22 cellular contexts compared by ENCODE assay signal in the genomic region with DNA sequence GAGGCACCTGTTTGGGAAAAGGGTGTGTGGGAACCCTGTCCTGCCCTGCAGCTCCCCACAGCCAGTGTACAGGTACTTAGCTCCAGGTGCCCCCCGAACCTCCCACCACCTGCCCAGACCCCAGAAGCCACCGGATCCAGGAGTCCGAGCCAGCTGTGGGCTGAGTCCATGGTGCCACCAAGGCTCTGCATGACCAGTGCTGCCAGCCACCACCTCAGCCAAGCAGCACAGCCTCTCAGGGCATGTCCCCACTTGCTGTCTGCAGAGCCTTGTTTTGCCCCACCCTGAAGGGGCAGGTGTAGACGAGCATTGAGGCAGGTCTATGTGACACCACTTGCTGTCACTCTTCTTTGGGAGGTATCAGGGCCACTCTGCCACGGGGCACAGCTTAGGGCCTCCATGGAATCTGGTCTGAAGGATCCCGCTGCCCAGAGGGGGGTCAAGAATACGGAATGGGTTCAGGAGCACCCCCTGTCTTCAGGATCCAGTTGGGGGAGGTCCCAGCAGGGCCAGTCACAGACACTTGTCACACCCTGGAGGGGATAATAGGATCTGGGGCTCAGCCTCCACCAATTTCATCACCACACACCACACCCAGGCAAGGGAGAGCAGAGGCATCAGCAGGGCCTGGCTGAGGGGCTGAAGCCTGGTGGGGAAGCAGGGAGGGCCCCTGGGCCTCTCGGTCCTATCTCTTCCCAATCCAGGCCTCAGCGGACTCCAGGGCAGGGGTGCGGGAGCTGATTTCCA. TPM values are rescaled to one million over a fixed set of nuclear protein-coding genes. Genes with fewer than 3 reads are reported as not detected.
DNase-seq lines count a peak whose midpoint lies in the region; ATAC-seq, FAIRE-seq and TF ChIP-seq lines count a peak whose summit lies in the region.
"Had no signal": no experiment of that assay in that cellular context is flagged by ENCODE, and none has a peak within 500 bp of the region (broad histone marks: within the 10 kb centered on the region; RNA-seq: fewer than 3 reads in every experiment).

No MANE protein-coding gene starts in this region.

- no peak for FAIRE-seq in K562 (lab: Jason Lieb, UNC)

- intact Hi-C loops in K562 (cut with micrococcal nuclease) (no loop called here), upper lobe of right lung (cut with DNase I) (no loop called here)

- H3K27me3 ChIP-seq in K562 (ENCODE audit: control insufficient read depth in 2 of 2, insufficient read depth in 2 of 2, low read length in 2 of 2) (no peaks in the 10 kb centered on the region), upper lobe of right lung (no peaks in the 10 kb centered on the region), tibial nerve (no peaks in the 10 kb centered on the region)
- H3K27me3 ChIP-seq: SJSA1 had no signal

- no peaks in the 10 kb centered on the region for H3K9me1 ChIP-seq in K562 (ENCODE audit: control insufficient read depth, insufficient read depth, low read length)

- no peak overlapping the region for H3K4me3 ChIP-seq in K562
- H3K4me3 ChIP-seq in upper lobe of right lung = no peak overlapping the region
- H3K4me3 ChIP-seq in tibial nerve = no peak overlapping the region
- H3K4me3 ChIP-seq: SJSA1 had no signal

- no peaks in the 10 kb centered on the region for H3K9me3 ChIP-seq in K562 (replicated peaks; ENCODE audit: control insufficient read depth, insufficient read depth, low read depth, low read length)
- no peaks in the 10 kb centered on the region for H3K9me3 ChIP-seq in upper lobe of right lung
- no peaks in the 10 kb centered on the region for H3K9me3 ChIP-seq in tibial nerve
- H3K9me3 ChIP-seq: SJSA1 had no signal

- H2AFZ ChIP-seq in K562 (ENCODE audit: low read depth, low read length) = no peak overlapping the region; the same call in 1 of the 2 replicates

- in situ Hi-C loops in K562 (cut with MboI) = loop anchor here (5.0 kb wide), 1 partner anchor 102 kb away; no protein-coding TSS in a partner anchor

- H3K4me1 ChIP-seq in K562 (replicated peaks in 1 of 2; ENCODE audit: control insufficient read depth in 2 of 2, insufficient read depth in 2 of 2, low read length in 2 of 2) (peaks cover 6 to 32% of the 10 kb centered on the region in 2 experiments; a peak in 4 of 5 replicates), upper lobe of right lung (peaks cover 35% of the 10 kb centered on the region), tibial nerve (peaks cover 3 to 70% (median 34%) of the 10 kb centered on the region in 4 donors)

- ATAC-seq in K562 (peak; percentile 47), left lobe of liver (peak; percentile 29), upper lobe of right lung (no peak), HG02588 (IDR thresholded peaks at IDR 0.05; ENCODE audit: unreplicated experiment) (no peak), GM21423 (IDR thresholded peaks at IDR 0.05; ENCODE audit: unreplicated experiment) (no peak)
- ATAC-seq: activated CD8-positive, alpha-beta memory T cell treated with anti-CD3 and anti-CD28 coated beads, Interleukin-2, amount 10 ng/mL, durations not matched to agents 7 days and 5 days; left colon; sciatic nerve had no signal

- TF ChIP-seq POLR2A in K562 (conservative IDR thresholded peaks at IDR 0.05) (no peak), tibial nerve (IDR thresholded peaks at IDR 0.05) (no peak)

- WGBS in K562 (ENCODE audit: insufficient coverage, low coverage, missing lambda C conversion rate) = 72% methylated on average over 10 of the region's 10 CpGs
- WGBS in tibial nerve, 2 donors = 88 to 94% methylated on average over 9 to 10 of the region's 10 CpGs

- no TSS peak for BruUV-seq in K562 (replicated peaks; lab: Mats Ljungman, UMichigan)

- H3K9ac ChIP-seq in K562 (ENCODE audit: insufficient read depth in 1 of 2, low read depth in 2 of 2, low read length in 2 of 2) = peak overlapping the region in 1 of 2 experiments; percentile 82; a peak in 2 of 4 replicates

- peak in 1 of 2 experiments; percentile 24; a peak in 1 of 4 replicates for TF ChIP-seq RAD21 in K562 (CRISPR knock-in tag; conservative IDR thresholded peaks at IDR 0.05 in 1 of 2, IDR thresholded peaks at IDR 0.05 in 1 of 2)

- TF ChIP-seq EP300 in K562 (IDR thresholded peaks at IDR 0.05; ENCODE audit: low read length) (no peak), tibial nerve (IDR thresholded peaks at IDR 0.05) (no peak)

- no peak overlapping the region for H3K4me2 ChIP-seq in K562 (ENCODE audit: insufficient read depth, low read length)

- no peaks in the 10 kb centered on the region for H4K20me1 ChIP-seq in K562 (replicated peaks; ENCODE audit: control insufficient read depth, insufficient read depth, low read length)

- TF ChIP-seq CTCF in K562 (IDR thresholded peaks at IDR 0.05 in 2 of 3, conservative IDR thresholded peaks at IDR 0.05 in 1 of 3; ENCODE audit: insufficient read depth in 2 of 3, low read depth in 1 of 3, low read length in 3 of 3) = peak in 2 of 3 experiments; percentile 26 to 75; a peak in 4 of 6 replicates
- no peak for TF ChIP-seq CTCF in upper lobe of right lung (IDR thresholded peaks at IDR 0.05)
- no peak for TF ChIP-seq CTCF in tibial nerve (IDR thresholded peaks at IDR 0.05)

- H3K36me3 ChIP-seq in K562 (ENCODE audit: control insufficient read depth, insufficient read depth, low read length) = no peaks in the 10 kb centered on the region
- H3K36me3 ChIP-seq in upper lobe of right lung = no peaks in the 10 kb centered on the region
- H3K36me3 ChIP-seq in tibial nerve = no peaks in the 10 kb centered on the region
- H3K36me3 ChIP-seq: SJSA1 had no signal

- H3K27ac ChIP-seq in K562 (ENCODE audit: extremely low read depth, low read depth, low read length) (no peak overlapping the region), upper lobe of right lung (no peak overlapping the region), tibial nerve (peak overlapping the region in 2 of 4 donors; percentile 96 to 97)
- H3K27ac ChIP-seq: 22Rv1, SJSA1 had no signal

- DNase-seq in DMS53 (lab: John Stamatoyannopoulos, UW) (peak; percentile 38), DMS53 treated with DMSO at 0.1 percent for 48 hours (lab: John Stamatoyannopoulos, UW; ENCODE audit: unreplicated experiment) (no peak), K562 (ENCODE audit: extremely low read depth in 1 of 4, low spot score in 3 of 4) (no peak), left lobe of liver (ENCODE audit: low spot score) (no peak), upper lobe of right lung (peak; percentile 60), tibial nerve (ENCODE audit: low spot score in 2 of 2) (no peak)
- DNase-seq: activated CD4-positive, alpha-beta T cell treated with anti-CD3 and anti-CD28 coated beads for 1 hour; activated CD8-positive, alpha-beta memory T cell treated with anti-CD3 and anti-CD28 coated beads, Interleukin-2, amount 10 ng/mL, durations not matched to agents 7 days and 5 days; activated gamma-delta T cell; C1 segment of cervical spinal cord; DMS153; effector CD8-positive, alpha-beta T cell; HCEC 1CT; left colon; NCI-H146; NCI-H2227 treated with DMSO at 0.1 percent for 48 hours; T1000 had no signal

- CTCF ChIA-PET in K562 (lab: Yijun Ruan, JAX; ENCODE audit: low intra/inter-chr PET ratio) = interaction anchor here (7.5 kb wide), 1 partner anchor 105 kb away, joined by 208 read pairs; no protein-coding TSS in a partner anchor

- H3K79me2 ChIP-seq in K562 (ENCODE audit: control insufficient read depth, insufficient read depth, low read length) = no peaks in the 10 kb centered on the region

- POLR2A ChIA-PET in K562 (lab: Yijun Ruan, JAX) = no interaction called here

RNA-seq across cellular contexts. Expression of gene ARHGEF19, which starts 27.7 kb away (rescaled TPM):
- total RNA-seq in K562 (2011; cell fraction: chromatin; rRNA removed; ENCODE audit: low replicate concordance) = 15.4 and 51.0 TPM in 2 replicates
- total RNA-seq in K562 (2011; cell fraction: nucleolus; rRNA removed) = 25.4 and 38.4 TPM in 2 replicates
- total RNA-seq in K562 (2011; cell fraction: nucleoplasm; rRNA removed) = 20.2 and 22.1 TPM in 2 replicates
- total RNA-seq in K562 (2014; rRNA removed) (6.3 and 7.0 TPM in 2 replicates), K562 (2014; rRNA removed; fragmentation: Illumina TruSeq; extraction: Trizol) (2.7 and 4.3 TPM in 2 replicates), K562 (2015; rRNA removed; fragmentation: Illumina TruSeq; extraction: Trizol) (5.2 and 6.0 TPM in 2 replicates), K562 (2021) (11.2 and 15.1 TPM in 2 replicates), left lobe of liver (1.9 TPM), upper lobe of right lung (11.9 TPM), tibial nerve (10 to 100 TPM in 2 of 4 donors, 1 to 10 TPM in 2; 7.8 to 19.3 (median 11.1) TPM)
- polyA plus RNA-seq in K562 (2011; rRNA removed) (21.0 and 33.1 TPM in 2 replicates), K562 (2014; fragmentation: Illumina TruSeq; extraction: Trizol) (4.4 and 10.8 TPM in 2 replicates), K562 (2014; fragmentation: Nextera tagmentation; extraction: Ambion mirVana) (1 to 10 TPM in 1 of 2 experiments, under 1 TPM in 1; 0.73 to 1.1 TPM), K562 (2014; rRNA removed) (14.8 and 17.1 TPM in 2 replicates)
- 31.5 and 39.3 TPM in 2 replicates for polyA plus RNA-seq in K562 (2011; cell fraction: cytosol; rRNA removed)
- 84.8 and 93.8 TPM in 2 replicates for polyA plus RNA-seq in K562 (2011; cell fraction: nucleus; rRNA removed)
- polyA plus RNA-seq in K562 (2012) = 14.3 and 15.2 TPM in 2 replicates
- polyA minus RNA-seq in K562 (2011; rRNA and poly(A)+ RNA removed) = 7.3 and 9.1 TPM in 2 replicates
- 9.3 and 17.2 TPM in 2 replicates for polyA minus RNA-seq in K562 (2011; cell fraction: cytosol; rRNA and poly(A)+ RNA removed)
- polyA minus RNA-seq in K562 (2011; cell fraction: nucleus; rRNA and poly(A)+ RNA removed) = 17.2 and 21.5 TPM in 2 replicates

RNA-seq across cellular contexts. Expression of gene EPHA2, which starts 28.9 kb away (rescaled TPM):
- 0.55 and 1.5 TPM in 2 replicates for total RNA-seq in K562 (2011; cell fraction: chromatin; rRNA removed; ENCODE audit: low replicate concordance)
- total RNA-seq in K562 (2011; cell fraction: nucleolus; rRNA removed) = 0.79 and 1.2 TPM in 2 replicates
- 0.15 and 0.23 TPM in 2 replicates for total RNA-seq in K562 (2011; cell fraction: nucleoplasm; rRNA removed)
- total RNA-seq in K562 (2014; rRNA removed) = not detected in 2 replicates
- 0.04 and 0.06 TPM in 2 replicates for total RNA-seq in K562 (2014; rRNA removed; fragmentation: Illumina TruSeq; extraction: Trizol)
- not detected in 2 replicates for total RNA-seq in K562 (2015; rRNA removed; fragmentation: Illumina TruSeq; extraction: Trizol)
- 0.36 and 0.40 TPM in 2 replicates for total RNA-seq in K562 (2021)
- 0.16 and 0.17 TPM in 2 replicates for polyA plus RNA-seq in K562 (2011; rRNA removed)
- 0.09 and 0.70 TPM in 2 replicates for polyA plus RNA-seq in K562 (2011; cell fraction: cytosol; rRNA removed)
- polyA plus RNA-seq in K562 (2011; cell fraction: nucleus; rRNA removed) = 0.24 and 0.92 TPM in 2 replicates
- 0.07 and 0.09 TPM in 2 replicates for polyA plus RNA-seq in K562 (2012)
- polyA plus RNA-seq in K562 (2014; fragmentation: Illumina TruSeq; extraction: Trizol) = 0.07 and 0.12 TPM in 2 replicates
- polyA plus RNA-seq in K562 (2014; fragmentation: Nextera tagmentation; extraction: Ambion mirVana) = not detected
- 0.05 TPM in 2 replicates for polyA plus RNA-seq in K562 (2014; rRNA removed)
- polyA minus RNA-seq in K562 (2011; rRNA and poly(A)+ RNA removed) = 0.15 and 0.28 TPM in 2 replicates
- 1.7 and 2.2 TPM in 2 replicates for polyA minus RNA-seq in K562 (2011; cell fraction: cytosol; rRNA and poly(A)+ RNA removed)
- polyA minus RNA-seq in K562 (2011; cell fraction: nucleus; rRNA and poly(A)+ RNA removed) = 0.33 and 0.81 TPM in 2 replicates
- total RNA-seq in left lobe of liver = 6.5 TPM
- 44.8 TPM for total RNA-seq in upper lobe of right lung
- total RNA-seq in tibial nerve = 10 to 100 TPM; 30.0 to 66.9 (median 35.9) TPM
- total RNA-seq: activated CD8-positive, alpha-beta memory T cell treated with anti-CD3 and anti-CD28 coated beads, Interleukin-2, amount 10 ng/mL, durations not matched to agents 7 days and 5 days had no signal

RNA-seq across cellular contexts. Expression of gene CPLANE2, which starts 52.3 kb away (rescaled TPM):
- total RNA-seq in K562 (2011; cell fraction: chromatin; rRNA removed; ENCODE audit: low replicate concordance) = 6.0 and 32.3 TPM in 2 replicates
- total RNA-seq in K562 (2011; cell fraction: nucleolus; rRNA removed) = 25.7 and 37.9 TPM in 2 replicates
- total RNA-seq in K562 (2011; cell fraction: nucleoplasm; rRNA removed) = 15.3 and 20.1 TPM in 2 replicates
- 19.9 and 27.8 TPM in 2 replicates for total RNA-seq in K562 (2014; rRNA removed)
- total RNA-seq in K562 (2014; rRNA removed; fragmentation: Illumina TruSeq; extraction: Trizol) = 3.3 and 3.7 TPM in 2 replicates
- total RNA-seq in K562 (2015; rRNA removed; fragmentation: Illumina TruSeq; extraction: Trizol) = 8.0 and 8.3 TPM in 2 replicates
- total RNA-seq in K562 (2021) = 17.8 and 20.9 TPM in 2 replicates
- polyA plus RNA-seq in K562 (2011; rRNA removed) = 10.9 and 15.9 TPM in 2 replicates
- polyA plus RNA-seq in K562 (2011; cell fraction: cytosol; rRNA removed) = 14.2 and 28.7 TPM in 2 replicates
- 22.8 and 30.9 TPM in 2 replicates for polyA plus RNA-seq in K562 (2011; cell fraction: nucleus; rRNA removed)
- 16.0 and 21.8 TPM in 2 replicates for polyA plus RNA-seq in K562 (2012)
- polyA plus RNA-seq in K562 (2014; fragmentation: Illumina TruSeq; extraction: Trizol) = 8.1 and 13.6 TPM in 2 replicates
- under 1 TPM; 0.17 to 0.32 TPM for polyA plus RNA-seq in K562 (2014; fragmentation: Nextera tagmentation; extraction: Ambion mirVana)
- 10.3 and 15.5 TPM in 2 replicates for polyA plus RNA-seq in K562 (2014; rRNA removed)
- polyA minus RNA-seq in K562 (2011; rRNA and poly(A)+ RNA removed) = 11.8 and 19.8 TPM in 2 replicates
- 18.6 and 24.7 TPM in 2 replicates for polyA minus RNA-seq in K562 (2011; cell fraction: cytosol; rRNA and poly(A)+ RNA removed)
- 21.7 and 22.7 TPM in 2 replicates for polyA minus RNA-seq in K562 (2011; cell fraction: nucleus; rRNA and poly(A)+ RNA removed)
- 4.7 TPM for total RNA-seq in left lobe of liver
- 11.7 TPM for total RNA-seq in upper lobe of right lung
- total RNA-seq in tibial nerve = 10 to 100 TPM in 2 of 4 donors, 1 to 10 TPM in 2; 3.6 to 14.4 (median 9.6) TPM

Comparison
In these comparisons a context has a peak if more than half of its experiments do, and no peak if none do; other contexts are left out.
1. DNase-seq: peak in DMS53 (single experiment) and upper lobe of right lung (single experiment); none in DMS53 treated with DMSO at 0.1 percent for 48 hours (single experiment), K562 (0 of 4), left lobe of liver (single experiment) and tibial nerve (0 of 2).
2. ATAC-seq: peak in K562 (single experiment) and left lobe of liver (single experiment); none in upper lobe of right lung (single experiment), HG02588 (single experiment) and GM21423 (single experiment).
3. CTCF ChIP-seq: peak in K562 (2 of 3); none in upper lobe of right lung (single experiment) and tibial nerve (0 of 5).